ENCODE assay signal across 19 cellular contexts in genomic region chr4:142124874-142125273, GRCh38.
"Had no signal": no experiment of that assay in that cellular context is flagged by ENCODE, and none has a peak within 500 bp of the region (broad histone marks: within the 10 kb centered on the region; RNA-seq: fewer than 3 reads in every experiment).

No MANE protein-coding gene starts in this region.

- H3K9me3 Mint-ChIP-seq: activated naive CD4-positive, alpha-beta T cell treated with anti-CD3 and anti-CD28 coated beads, Interleukin-2, amount 50 U/mL, for 72 hours; natural killer cell treated with Interleukin-12 subunit alpha and Interleukin-12 subunit beta and Interleukin-15 and Interleukin-18, amount 100 ng/mL, for 72 hours; T-helper 2 cell treated with Interferon-gamma antibody and Interleukin-4, amounts not matched to agents 5 μg/mL and 100 μg/mL, for 36 hours; type B pancreatic cell; WTC11 had no signal

- H3K27ac Mint-ChIP-seq: natural killer cell treated with Interleukin-12 subunit alpha and Interleukin-12 subunit beta and Interleukin-15 and Interleukin-18, amount 100 ng/mL, for 72 hours; T-helper 2 cell treated with Interferon-gamma antibody and Interleukin-4, amounts not matched to agents 5 μg/mL and 100 μg/mL, for 36 hours; type B pancreatic cell; WTC11 had no signal

- H3K4me3 Mint-ChIP-seq: natural killer cell treated with Interleukin-12 subunit alpha and Interleukin-12 subunit beta and Interleukin-15 and Interleukin-18, amount 100 ng/mL, for 72 hours; T-helper 2 cell treated with Interferon-gamma antibody and Interleukin-4, amounts not matched to agents 5 μg/mL and 100 μg/mL, for 36 hours; type B pancreatic cell; WTC11 had no signal

- DNase-seq: activated CD4-positive, alpha-beta T cell treated with anti-CD3 and anti-CD28 coated beads, Interleukin-2, amount 50 U/mL, for 48 hours; activated gamma-delta T cell; brain microvascular endothelial cell; caudate nucleus; effector memory CD4-positive, alpha-beta T cell; foreskin melanocyte; kidney glomerular epithelial cell; left ventricle myocardium superior; mammary epithelial cell; midbrain; ovary; stimulated activated CD4-positive, alpha-beta T cell treated with anti-CD3 and anti-CD28 coated beads, Interleukin-2, amount 100 ng/mL, for 48 hours; stimulated activated CD8-positive, alpha-beta memory T cell treated with anti-CD3 and anti-CD28 coated beads, Interleukin-4, amount 100 ng/mL, for 48 hours; stimulated activated naive CD4-positive, alpha-beta T cell had no signal

- H3K27me3 Mint-ChIP-seq: natural killer cell treated with Interleukin-12 subunit alpha and Interleukin-12 subunit beta and Interleukin-15 and Interleukin-18, amount 100 ng/mL, for 72 hours; type B pancreatic cell had no signal

- ATAC-seq: activated naive CD4-positive, alpha-beta T cell treated with anti-CD3 and anti-CD28 coated beads, Interleukin-2, amount 50 U/mL, for 72 hours; left ventricle myocardium superior; natural killer cell treated with Interleukin-12 subunit alpha and Interleukin-12 subunit beta and Interleukin-15 and Interleukin-18, amount 100 ng/mL, for 72 hours; WTC11 had no signal

- H3K36me3 Mint-ChIP-seq: natural killer cell treated with Interleukin-12 subunit alpha and Interleukin-12 subunit beta and Interleukin-15 and Interleukin-18, amount 100 ng/mL, for 72 hours; type B pancreatic cell; WTC11 had no signal
